Comparison of ENCODE assay signal across 9 cellular contexts in genomic region chr3:148990211-148990610, GRCh38. TPM values are rescaled to one million over a fixed set of nuclear protein-coding genes. Genes with fewer than 3 reads are reported as not detected.
DNase-seq lines count a peak whose midpoint lies in the region; ATAC-seq, FAIRE-seq and TF ChIP-seq lines count a peak whose summit lies in the region.
"Had no signal": no experiment of that assay in that cellular context is flagged by ENCODE, and none has a peak within 500 bp of the region (broad histone marks: within the 10 kb centered on the region; RNA-seq: fewer than 3 reads in every experiment).

No MANE protein-coding gene starts in this region.

- H3K9me3 ChIP-seq in astrocyte (ENCODE audit: insufficient read depth, low read depth, low read length), result no peaks in the 10 kb centered on the region
- H3K9me3 ChIP-seq in left lung, result no peaks in the 10 kb centered on the region

- no peak for DNase-seq in activated naive CD4-positive, alpha-beta T cell treated with anti-CD3 and anti-CD28 coated beads, Interleukin-2, amount 10 ng/mL, durations not matched to agents 7 days and 5 days
- DNase-seq in activated naive CD4-positive, alpha-beta T cell treated with anti-CD3 and anti-CD28 coated beads, Interleukin-2, amount 50 U/mL, for 16 hours, result no peak
- DNase-seq in astrocyte (ENCODE audit: low read depth) (no peak), type B pancreatic cell (ENCODE audit: extremely low spot score, unreplicated experiment) (no peak), left lung (no peak), HEK293T (ENCODE audit: extremely low spot score) (no peak)
- no peak for DNase-seq in activated CD4-positive, alpha-beta T cell treated with anti-CD3 and anti-CD28 coated beads for 48 hours

- TF ChIP-seq CTCF in astrocyte (IDR thresholded peaks at IDR 0.05; ENCODE audit: insufficient read depth, low read depth, low read length) (no peak), type B pancreatic cell (conservative IDR thresholded peaks at IDR 0.05) (no peak), left lung (IDR thresholded peaks at IDR 0.05) (no peak)

- no peak overlapping the region for H2AFZ ChIP-seq in astrocyte (ENCODE audit: low read depth, low read length)

- H3K27me3 ChIP-seq in astrocyte (ENCODE audit: insufficient read depth, low read length) (no peaks in the 10 kb centered on the region), left lung (no peaks in the 10 kb centered on the region)

- H3K27ac ChIP-seq in astrocyte (ENCODE audit: low read depth, low read length) (no peak overlapping the region), left lung (peak overlapping the region in 1 of 2 donors; percentile 98)

- H3K27me3 Mint-ChIP-seq in activated naive CD4-positive, alpha-beta T cell treated with anti-CD3 and anti-CD28 coated beads, Interleukin-2, amount 10 ng/mL, durations not matched to agents 7 days and 5 days, result peaks cover 18% of the 10 kb centered on the region
- H3K27me3 Mint-ChIP-seq in astrocyte (ENCODE audit: low read depth, unreplicated experiment) (peaks cover 8% of the 10 kb centered on the region), type B pancreatic cell (peaks cover 6% of the 10 kb centered on the region)

- CTCF ChIA-PET in activated naive CD4-positive, alpha-beta T cell treated with anti-CD3 and anti-CD28 coated beads, Interleukin-2, amount 10 ng/mL, durations not matched to agents 7 days and 5 days (lab: Charles Lee), result interaction anchor here (0.8 to 0.9 kb wide), 2 partner anchors 9 to 28 kb away, joined by 3 read pairs; no protein-coding TSS in a partner anchor
- CTCF ChIA-PET in HEK293T (lab: Yijun Ruan, JAX), result interaction anchor here (0.6 kb wide), 1 partner anchor 36 kb away, joined by 3 read pairs; no protein-coding TSS in a partner anchor

- peaks cover 20% of the 10 kb centered on the region for H3K79me2 ChIP-seq in astrocyte (ENCODE audit: insufficient read depth, low read length)

- H3K36me3 Mint-ChIP-seq in activated naive CD4-positive, alpha-beta T cell treated with anti-CD3 and anti-CD28 coated beads, Interleukin-2, amount 10 ng/mL, durations not matched to agents 7 days and 5 days, result peaks cover 5% of the 10 kb centered on the region
- H3K36me3 Mint-ChIP-seq in astrocyte (ENCODE audit: low read depth, unreplicated experiment), result peaks cover 6% of the 10 kb centered on the region
- peaks cover 3% of the 10 kb centered on the region for H3K36me3 Mint-ChIP-seq in type B pancreatic cell

- H3K36me3 ChIP-seq in astrocyte (ENCODE audit: insufficient read depth, low read length), result peaks cover 5% of the 10 kb centered on the region
- H3K36me3 ChIP-seq in left lung, result peaks cover 0 to 11% of the 10 kb centered on the region in 2 donors

- peaks cover 24% of the 10 kb centered on the region for H3K4me1 Mint-ChIP-seq in activated naive CD4-positive, alpha-beta T cell treated with anti-CD3 and anti-CD28 coated beads, Interleukin-2, amount 10 ng/mL, durations not matched to agents 7 days and 5 days
- H3K4me1 Mint-ChIP-seq in astrocyte (ENCODE audit: low read depth, unreplicated experiment) (peaks cover 15% of the 10 kb centered on the region), type B pancreatic cell (ENCODE audit: unreplicated experiment) (peaks cover 11% of the 10 kb centered on the region)

- no peak for FAIRE-seq in astrocyte (lab: Jason Lieb, UNC)
- FAIRE-seq: keratinocyte had no signal

- H3K4me3 ChIP-seq in astrocyte (ENCODE audit: insufficient read depth, low read depth, low read length), result no peak overlapping the region
- no peak overlapping the region for H3K4me3 ChIP-seq in left lung

- H3K9ac ChIP-seq in astrocyte (ENCODE audit: low read length), result no peak overlapping the region

- POLR2A ChIA-PET in HEK293T (lab: Yijun Ruan, JAX), result interaction anchor here (1.2 kb wide), 1 partner anchor 34 kb away, joined by 4 read pairs; no protein-coding TSS in a partner anchor

- no peaks in the 10 kb centered on the region for H3K9me3 Mint-ChIP-seq in activated naive CD4-positive, alpha-beta T cell treated with anti-CD3 and anti-CD28 coated beads, Interleukin-2, amount 10 ng/mL, durations not matched to agents 7 days and 5 days
- H3K9me3 Mint-ChIP-seq in astrocyte (ENCODE audit: unreplicated experiment), result peaks cover 2% of the 10 kb centered on the region
- H3K9me3 Mint-ChIP-seq in type B pancreatic cell, result no peaks in the 10 kb centered on the region

- no peaks in the 10 kb centered on the region for H3K4me1 ChIP-seq in astrocyte (ENCODE audit: insufficient read depth, low read length)
- H3K4me1 ChIP-seq in left lung, result peaks cover 5 to 28% of the 10 kb centered on the region in 2 donors

- intact Hi-C loops in left lung (cut with DNase I), result no loop called here

- H3K27ac Mint-ChIP-seq in activated naive CD4-positive, alpha-beta T cell treated with anti-CD3 and anti-CD28 coated beads, Interleukin-2, amount 10 ng/mL, durations not matched to agents 7 days and 5 days, result no peak overlapping the region
- H3K27ac Mint-ChIP-seq in astrocyte (ENCODE audit: unreplicated experiment), result no peak overlapping the region
- peak overlapping the region; percentile 70 for H3K27ac Mint-ChIP-seq in type B pancreatic cell

- peak; percentile 40 for ATAC-seq in HG03378 (IDR thresholded peaks at IDR 0.05; ENCODE audit: unreplicated experiment)
- ATAC-seq in left lung, result no peak

- H4K20me1 ChIP-seq in astrocyte (ENCODE audit: insufficient read depth, low read length), result peaks cover 6% of the 10 kb centered on the region

- peak overlapping the region; percentile 55 for H3K4me3 Mint-ChIP-seq in activated naive CD4-positive, alpha-beta T cell treated with anti-CD3 and anti-CD28 coated beads, Interleukin-2, amount 10 ng/mL, durations not matched to agents 7 days and 5 days
- H3K4me3 Mint-ChIP-seq in astrocyte (ENCODE audit: unreplicated experiment) (peak overlapping the region; percentile 81), type B pancreatic cell (peak overlapping the region; percentile 85)

- no peak overlapping the region for H3K4me2 ChIP-seq in astrocyte (ENCODE audit: low read length)

TF ChIP-seq in HEK293T, 16 proteins besides CTCF, POLR2A, EP300 and RAD21:
- no peak for TF ChIP-seq NFRKB (IDR thresholded peaks at IDR 0.05)

RNA-seq across cellular contexts. Expression of gene GYG1, which starts 1.1 kb away (rescaled TPM):
- total RNA-seq in astrocyte, result 38.1 and 41.9 TPM in 2 replicates
- 33.1 and 46.8 TPM in 2 replicates for total RNA-seq in type B pancreatic cell (ENCODE audit: low replicate concordance)
- total RNA-seq in left lung, result 10 to 100 TPM; 43.9 to 67.9 TPM
